Comparison of ENCODE assay signal across 20 cellular contexts in genomic region chr12:86838709-86839108, GRCh38.
DNase-seq lines count a peak whose midpoint lies in the region; TF ChIP-seq lines count a peak whose summit lies in the region.
"Had no signal": no experiment of that assay in that cellular context is flagged by ENCODE, and none has a peak within 500 bp of the region (broad histone marks: within the 10 kb centered on the region; RNA-seq: fewer than 3 reads in every experiment).

No MANE protein-coding gene starts in this region.

- H3K4me1 ChIP-seq in left ventricle myocardium inferior (no peaks in the 10 kb centered on the region), colonic mucosa (no peaks in the 10 kb centered on the region)
- H3K4me1 ChIP-seq: BLaER1 had no signal

- H3K27ac Mint-ChIP-seq in chondrocyte (ENCODE audit: unreplicated experiment) = no peak overlapping the region
- H3K27ac Mint-ChIP-seq: activated CD4-positive, alpha-beta memory T cell treated with anti-CD3 and anti-CD28 coated beads, Interleukin-2, amount 10 ng/mL, durations not matched to agents 7 days and 5 days; activated naive CD8-positive, alpha-beta T cell treated with anti-CD3 and anti-CD28 coated beads, Interleukin-2, amount 10 ng/mL, durations not matched to agents 7 days and 5 days; stimulated activated effector memory CD8-positive, alpha-beta T cell treated with anti-CD3 and anti-CD28 coated beads, Interleukin-12 subunit alpha, Interleukin-12 subunit beta, amount 100 ng/mL, for 72 hours had no signal

- H3K4me3 ChIP-seq in left ventricle myocardium inferior (no peak overlapping the region), colonic mucosa (no peak overlapping the region)
- H3K4me3 ChIP-seq: BLaER1, ovary, smooth muscle cell had no signal

- H3K9me3 Mint-ChIP-seq in chondrocyte (ENCODE audit: low read depth) = no peaks in the 10 kb centered on the region

- H3K27me3 ChIP-seq in left ventricle myocardium inferior (ENCODE audit: low read depth) = no peaks in the 10 kb centered on the region
- no peaks in the 10 kb centered on the region for H3K27me3 ChIP-seq in colonic mucosa
- H3K27me3 ChIP-seq: BLaER1, ovary had no signal

- intact Hi-C loops in left ventricle myocardium inferior (cut with micrococcal nuclease) (no loop called here), colonic mucosa (cut with DNase I) (no loop called here)

- H3K9ac ChIP-seq in colonic mucosa (ENCODE audit: low read depth in 2 of 2, low read length in 2 of 2) = no peak overlapping the region
- H3K9ac ChIP-seq: BLaER1 had no signal

- DNase-seq in NCI-H69 (lab: John Stamatoyannopoulos, UW) (peak; percentile 21), chondrocyte (ENCODE audit: low spot score) (no peak), iPS-NIHi7 (ENCODE audit: extremely low spot score) (peak; percentile 5), retina (peak; percentile 11), DMS79 treated with DMSO at 0.1 percent for 48 hours (lab: John Stamatoyannopoulos, UW) (no peak), left ventricle myocardium inferior (no peak), colonic mucosa (no peak)
- DNase-seq: activated CD4-positive, alpha-beta memory T cell treated with anti-CD3 and anti-CD28 coated beads, Interleukin-2, amount 10 ng/mL, durations not matched to agents 7 days and 5 days; activated naive CD8-positive, alpha-beta T cell treated with anti-CD3 and anti-CD28 coated beads, Interleukin-2, amount 10 ng/mL, durations not matched to agents 7 days and 5 days; activated T-cell treated with anti-CD3 and anti-CD28 coated beads, Interleukin-2, amount 50 U/mL, for 4 hours; DMS 273 treated with DMSO at 0.1 percent for 48 hours; MM.1S; NCI-H1694 treated with DMSO at 0.1 percent for 48 hours; NCI-H526 treated with DMSO at 0.1 percent for 48 hours; trophoblast cell had no signal

- H3K36me3 ChIP-seq in left ventricle myocardium inferior = no peaks in the 10 kb centered on the region
- H3K36me3 ChIP-seq in colonic mucosa = no peaks in the 10 kb centered on the region
- H3K36me3 ChIP-seq: BLaER1, ovary had no signal

- H3K4me3 Mint-ChIP-seq in chondrocyte (ENCODE audit: unreplicated experiment) = no peak overlapping the region
- H3K4me3 Mint-ChIP-seq: activated CD4-positive, alpha-beta memory T cell treated with anti-CD3 and anti-CD28 coated beads, Interleukin-2, amount 10 ng/mL, durations not matched to agents 7 days and 5 days; activated naive CD8-positive, alpha-beta T cell treated with anti-CD3 and anti-CD28 coated beads, Interleukin-2, amount 10 ng/mL, durations not matched to agents 7 days and 5 days; activated T-cell treated with anti-CD3 and anti-CD28 coated beads, Interleukin-2, amount 50 U/mL, for 4 hours; central memory CD8-positive, alpha-beta T cell; stimulated activated effector memory CD8-positive, alpha-beta T cell treated with anti-CD3 and anti-CD28 coated beads, Interleukin-12 subunit alpha, Interleukin-12 subunit beta, amount 100 ng/mL, for 72 hours had no signal

- no peak overlapping the region for H3K27ac ChIP-seq in left ventricle myocardium inferior (replicated peaks)
- H3K27ac ChIP-seq in colonic mucosa = no peak overlapping the region
- H3K27ac ChIP-seq: BLaER1, ovary had no signal

- H3K9me3 ChIP-seq in left ventricle myocardium inferior (replicated peaks) (no peaks in the 10 kb centered on the region), colonic mucosa (no peaks in the 10 kb centered on the region)
- H3K9me3 ChIP-seq: BLaER1, ovary had no signal

- H3K36me3 Mint-ChIP-seq in chondrocyte (ENCODE audit: low read depth) = no peaks in the 10 kb centered on the region
- H3K36me3 Mint-ChIP-seq: activated naive CD8-positive, alpha-beta T cell treated with anti-CD3 and anti-CD28 coated beads, Interleukin-2, amount 10 ng/mL, durations not matched to agents 7 days and 5 days; stimulated activated effector memory CD8-positive, alpha-beta T cell treated with anti-CD3 and anti-CD28 coated beads, Interleukin-12 subunit alpha, Interleukin-12 subunit beta, amount 100 ng/mL, for 72 hours had no signal

- TF ChIP-seq CTCF in chondrocyte (IDR thresholded peaks at IDR 0.05) (peak; percentile 27), left ventricle myocardium inferior (IDR thresholded peaks at IDR 0.05; ENCODE audit: borderline replicate concordance) (no peak), colonic mucosa (IDR thresholded peaks at IDR 0.05) (no peak)

- H3K27me3 Mint-ChIP-seq in chondrocyte (ENCODE audit: low read depth) = peaks cover 8% of the 10 kb centered on the region
- H3K27me3 Mint-ChIP-seq: activated CD4-positive, alpha-beta memory T cell treated with anti-CD3 and anti-CD28 coated beads, Interleukin-2, amount 10 ng/mL, durations not matched to agents 7 days and 5 days; activated naive CD8-positive, alpha-beta T cell treated with anti-CD3 and anti-CD28 coated beads, Interleukin-2, amount 10 ng/mL, durations not matched to agents 7 days and 5 days; central memory CD8-positive, alpha-beta T cell had no signal

- peaks cover 3% of the 10 kb centered on the region for H3K4me1 Mint-ChIP-seq in chondrocyte (ENCODE audit: low read depth)
- H3K4me1 Mint-ChIP-seq: activated CD4-positive, alpha-beta memory T cell treated with anti-CD3 and anti-CD28 coated beads, Interleukin-2, amount 10 ng/mL, durations not matched to agents 7 days and 5 days; activated naive CD8-positive, alpha-beta T cell treated with anti-CD3 and anti-CD28 coated beads, Interleukin-2, amount 10 ng/mL, durations not matched to agents 7 days and 5 days; central memory CD8-positive, alpha-beta T cell; stimulated activated effector memory CD8-positive, alpha-beta T cell treated with anti-CD3 and anti-CD28 coated beads, Interleukin-12 subunit alpha, Interleukin-12 subunit beta, amount 100 ng/mL, for 72 hours had no signal

Comparison
In these comparisons a context has a peak if more than half of its experiments do, and no peak if none do; other contexts are left out.
1. DNase-seq: peak in NCI-H69 (single experiment), iPS-NIHi7 (single experiment) and retina (single experiment); none in chondrocyte (single experiment), DMS79 treated with DMSO at 0.1 percent for 48 hours (single experiment), left ventricle myocardium inferior (single experiment) and colonic mucosa (single experiment).